8 cellular contexts compared by ENCODE assay signal in genomic region chr7:103343758-103344452, GRCh38. TPM values are rescaled to one million over a fixed set of nuclear protein-coding genes. Genes with fewer than 3 reads are reported as not detected.
DNase-seq lines count a peak whose midpoint lies in the region; ATAC-seq and TF ChIP-seq lines count a peak whose summit lies in the region.

No MANE protein-coding gene starts in this region.

- peaks cover 6% of the 10 kb centered on the region for H3K27me3 Mint-ChIP-seq in nephron progenitor cell (ENCODE audit: low read depth, poor library complexity)

- 1% methylated on average over 26 of the region's 26 CpGs for WGBS in tibial nerve, 2 donors

- peaks cover 13% of the 10 kb centered on the region; the same call in 1 of the 2 replicates for H4K20me1 ChIP-seq in DOHH2 (ENCODE audit: control insufficient read depth, insufficient read depth, low read depth, low read length)

- H3K9me2 ChIP-seq in DOHH2 (replicated peaks; ENCODE audit: control insufficient read depth, low read length) = no peaks in the 10 kb centered on the region

- peak overlapping the region; percentile 64 for H3K27ac ChIP-seq in DOHH2 (ENCODE audit: low read depth, low read length)
- H3K27ac ChIP-seq in KOPT-K1 (ENCODE audit: low read depth, low read length, poor library complexity, severe bottlenecking) = peak overlapping the region; percentile 87
- peak overlapping the region; percentile 44 to 90 (median 86) for H3K27ac ChIP-seq in tibial nerve

- H3K27me3 ChIP-seq in DOHH2 (ENCODE audit: control insufficient read depth, low read length) = no peaks in the 10 kb centered on the region
- H3K27me3 ChIP-seq in tibial nerve = no peaks in the 10 kb centered on the region

- TF ChIP-seq EP300 in tibial nerve (IDR thresholded peaks at IDR 0.05) = no peak

- H3K27ac Mint-ChIP-seq in nephron progenitor cell = peak overlapping the region; percentile 98

- peaks cover 34% of the 10 kb centered on the region for H3K36me3 Mint-ChIP-seq in nephron progenitor cell (ENCODE audit: low read depth)

- DNase-seq in activated CD4-positive, alpha-beta T cell treated with anti-CD3 and anti-CD28 coated beads, Interleukin-2, amount 50 U/mL, for 4 hours = peak; percentile 31 to 45
- DNase-seq in erythroblast (lab: John Stamatoyannopoulos, UW) (peak; percentile 65 to 74), nephron progenitor cell (peak; percentile 24), tibial nerve (ENCODE audit: low spot score in 2 of 2) (peak in 1 of 2 donors; percentile 9)

- H3F3A ChIP-seq in DOHH2 (ENCODE audit: control insufficient read depth, insufficient read depth) = 0 out of 2 replicates have a peak, but pooled peaks cover 6% of the 10 kb centered on the region

- no peak for TF ChIP-seq CTCF in DOHH2 (IDR thresholded peaks at IDR 0.05; ENCODE audit: low read depth, low read length, poor library complexity, severe bottlenecking)
- TF ChIP-seq CTCF in nephron progenitor cell (IDR thresholded peaks at IDR 0.05) = no peak
- TF ChIP-seq CTCF in tibial nerve (IDR thresholded peaks at IDR 0.05) = no peak

- peak overlapping the region; percentile 91 for H3K4me3 Mint-ChIP-seq in nephron progenitor cell

- H3K36me3 ChIP-seq in DOHH2 (ENCODE audit: control insufficient read depth, low read length) (peaks cover 54% of the 10 kb centered on the region), KOPT-K1 (ENCODE audit: insufficient read depth, low read length) (peaks cover 32% of the 10 kb centered on the region), tibial nerve (peaks cover 0 to 29% (median 0%) of the 10 kb centered on the region in 3 donors)

- H3K9me3 Mint-ChIP-seq in nephron progenitor cell = no peaks in the 10 kb centered on the region

- ATAC-seq in GM21381 (IDR thresholded peaks at IDR 0.05; ENCODE audit: unreplicated experiment) (peak; percentile 18), GM18517 (IDR thresholded peaks at IDR 0.05; ENCODE audit: unreplicated experiment) (no peak)

- peak overlapping the region; percentile 79 for H3K4me2 ChIP-seq in DOHH2 (ENCODE audit: low read length)

- H3K4me3 ChIP-seq in DOHH2 (ENCODE audit: low read length) = peak overlapping the region; percentile 88
- peak overlapping the region; percentile 74 to 94 (median 82) for H3K4me3 ChIP-seq in tibial nerve

- TF ChIP-seq POLR2A in erythroblast (IDR thresholded peaks at IDR 0.05; ENCODE audit: low read length) = no peak
- no peak for TF ChIP-seq POLR2A in tibial nerve (IDR thresholded peaks at IDR 0.05)

- H3K4me1 ChIP-seq in DOHH2 (ENCODE audit: control insufficient read depth, low read length) (peaks cover 45% of the 10 kb centered on the region), tibial nerve (peaks cover 0 to 48% (median 23%) of the 10 kb centered on the region in 4 donors)

- peaks cover 87% of the 10 kb centered on the region for H3K79me2 ChIP-seq in DOHH2 (ENCODE audit: control insufficient read depth, low read length)

- peaks cover 22% of the 10 kb centered on the region for H3K4me1 Mint-ChIP-seq in nephron progenitor cell

- no peaks in the 10 kb centered on the region for H3K9me3 ChIP-seq in DOHH2 (ENCODE audit: control insufficient read depth, insufficient read depth, low read length)
- no peaks in the 10 kb centered on the region for H3K9me3 ChIP-seq in KOPT-K1 (ENCODE audit: insufficient read depth, low read length, poor library complexity, severe bottlenecking)
- no peaks in the 10 kb centered on the region for H3K9me3 ChIP-seq in tibial nerve

RNA-seq across cellular contexts. Expression of gene DNAJC2, which starts 0.7 kb away (rescaled TPM):
- 10 to 100 TPM; 14.3 to 22.8 (median 18.3) TPM for total RNA-seq in tibial nerve

RNA-seq across cellular contexts. Expression of gene PSMC2, which starts 3.5 kb away (rescaled TPM):
- total RNA-seq in tibial nerve = 100 to 1,000 TPM in 1 of 4 donors, 10 to 100 TPM in 3; 61.4 to 118 (median 90.9) TPM

RNA-seq across cellular contexts. Expression of gene PMPCB, which starts 46.7 kb away (rescaled TPM):
- total RNA-seq in tibial nerve = 10 to 100 TPM; 31.8 to 44.3 (median 41.1) TPM
